Comparison of ENCODE assay signal across 1 cellular context in genomic region chr7:129066290-129067131, GRCh38.
TF ChIP-seq lines count a peak whose summit lies in the region.

No MANE protein-coding gene starts in this region.

TF ChIP-seq in K562, 482 proteins besides CTCF, POLR2A, EP300 and RAD21 (continued from another document and continues in another):
- no peak for TF ChIP-seq THRA (IDR thresholded peaks at IDR 0.05)
- peak; percentile 49 for TF ChIP-seq SMARCA4 (IDR thresholded peaks at IDR 0.05)
- TF ChIP-seq ZFP91 (CRISPR knock-in tag; IDR thresholded peaks at IDR 0.05) = peak; percentile 41; the same call in 1 of the 2 replicates
- TF ChIP-seq ILF3 (IDR thresholded peaks at IDR 0.05; ENCODE audit: borderline replicate concordance) = no peak
- TF ChIP-seq CBFA2T2 (conservative IDR thresholded peaks at IDR 0.05) = peak; percentile 0; the same call in 1 of the 2 replicates
- TF ChIP-seq STAT6 (CRISPR knock-in tag; IDR thresholded peaks at IDR 0.05) = no peak; the same call in 1 of the 2 replicates
- TF ChIP-seq CAMTA2 (CRISPR knock-in tag; conservative IDR thresholded peaks at IDR 0.05) = no peak
- no peak for TF ChIP-seq SNIP1 (IDR thresholded peaks at IDR 0.05; ENCODE audit: low read depth)
- peak; percentile 75 for TF ChIP-seq NBN (IDR thresholded peaks at IDR 0.05; ENCODE audit: low read depth)
- TF ChIP-seq NCOA6 (IDR thresholded peaks at IDR 0.05) = no peak
- peak; percentile 45; the same call in 1 of the 2 replicates for TF ChIP-seq ZNF239 (CRISPR knock-in tag; IDR thresholded peaks at IDR 0.05)
- 0 out of 2 replicates have a peak, but pooled peaks have one; percentile 10 for TF ChIP-seq HOXB6 (CRISPR knock-in tag; IDR thresholded peaks at IDR 0.05; ENCODE audit: borderline replicate concordance)
- peak; percentile 93 for TF ChIP-seq JUN (IDR thresholded peaks at IDR 0.05; ENCODE audit: borderline replicate concordance, low read depth, low read length)
- peak; percentile 92; the same call in 1 of the 2 replicates for TF ChIP-seq JUN (CRISPR knock-in tag; IDR thresholded peaks at IDR 0.05; ENCODE audit: borderline replicate concordance)
- TF ChIP-seq MAFK (IDR thresholded peaks at IDR 0.05; ENCODE audit: low read length) = peak; percentile 90
- TF ChIP-seq BRD9 (IDR thresholded peaks at IDR 0.05; ENCODE audit: low read depth, partially characterized antibody) = peak; percentile 83
- no peak for TF ChIP-seq CREB5 (CRISPR knock-in tag; IDR thresholded peaks at IDR 0.05)
- TF ChIP-seq EZH2 (IDR thresholded peaks at IDR 0.05; ENCODE audit: borderline replicate concordance, low read depth, low read length) = no peak
- no peak for TF ChIP-seq ZBED1 (IDR thresholded peaks at IDR 0.05)
- TF ChIP-seq NCOA2 (IDR thresholded peaks at IDR 0.05; ENCODE audit: partially characterized antibody in 2 of 2) = no peak
- no peak for TF ChIP-seq MCM3 (IDR thresholded peaks at IDR 0.05)
- TF ChIP-seq ZNF280B (CRISPR knock-in tag; IDR thresholded peaks at IDR 0.05) = no peak
- 0 out of 2 replicates have a peak, but pooled peaks have one; percentile 58 for TF ChIP-seq NR4A1 (CRISPR knock-in tag; IDR thresholded peaks at IDR 0.05)
- TF ChIP-seq NR4A1 (tag; IDR thresholded peaks at IDR 0.05) = peak; percentile 93
- no peak for TF ChIP-seq WHSC1 (IDR thresholded peaks at IDR 0.05; ENCODE audit: low read length)
- no peak for TF ChIP-seq SETDB1 (IDR thresholded peaks at IDR 0.05; ENCODE audit: low read length)
- no peak for TF ChIP-seq ZNF146 (CRISPR knock-in tag; IDR thresholded peaks at IDR 0.05; ENCODE audit: unreplicated experiment)
- peak; percentile 36; the same call in 1 of the 2 replicates for TF ChIP-seq NKRF (IDR thresholded peaks at IDR 0.05; ENCODE audit: borderline replicate concordance)
- TF ChIP-seq GTF2B (IDR thresholded peaks at IDR 0.05; ENCODE audit: extremely low read depth, insufficient read length) = no peak
- peak; percentile 42; the same call in 1 of the 2 replicates for TF ChIP-seq MEF2D (tag; conservative IDR thresholded peaks at IDR 0.05; ENCODE audit: low read depth)
- TF ChIP-seq ZBTB34 (CRISPR knock-in tag; IDR thresholded peaks at IDR 0.05) = peak; percentile 60; the same call in 1 of the 2 replicates
- TF ChIP-seq USF2 (CRISPR knock-in tag; IDR thresholded peaks at IDR 0.05) = no peak
- no peak for TF ChIP-seq ZBTB12 (CRISPR knock-in tag; IDR thresholded peaks at IDR 0.05)
- TF ChIP-seq ZBTB33 (CRISPR knock-in tag; IDR thresholded peaks at IDR 0.05) = no peak; the same call in 1 of the 2 replicates
- no peak for TF ChIP-seq TCFL5 (CRISPR knock-in tag; conservative IDR thresholded peaks at IDR 0.05)
- peak; percentile 67 for TF ChIP-seq TAF1 (IDR thresholded peaks at IDR 0.05; ENCODE audit: control insufficient read depth, extremely low read depth, insufficient read depth, low read length, severe bottlenecking)
- TF ChIP-seq E2F6 (IDR thresholded peaks at IDR 0.05; ENCODE audit: borderline replicate concordance in 1 of 2, extremely low read depth in 1 of 2, insufficient read depth in 1 of 2, insufficient read length in 1 of 2, low read depth in 1 of 2, low read length in 1 of 2, poor library complexity in 1 of 2, severe bottlenecking in 1 of 2) = no peak
- no peak for TF ChIP-seq PRPF4 (IDR thresholded peaks at IDR 0.05; ENCODE audit: insufficient read depth, low read depth, low read length, poor library complexity, severe bottlenecking)
- 0 out of 2 replicates have a peak, but pooled peaks have one; percentile 68 for TF ChIP-seq NR1H2 (CRISPR knock-in tag; IDR thresholded peaks at IDR 0.05)
- no peak; the same call in 1 of the 2 replicates for TF ChIP-seq ZNF766 (CRISPR knock-in tag; conservative IDR thresholded peaks at IDR 0.05)
